ENCODE assay signal across 8 cellular contexts in the genomic region with DNA sequence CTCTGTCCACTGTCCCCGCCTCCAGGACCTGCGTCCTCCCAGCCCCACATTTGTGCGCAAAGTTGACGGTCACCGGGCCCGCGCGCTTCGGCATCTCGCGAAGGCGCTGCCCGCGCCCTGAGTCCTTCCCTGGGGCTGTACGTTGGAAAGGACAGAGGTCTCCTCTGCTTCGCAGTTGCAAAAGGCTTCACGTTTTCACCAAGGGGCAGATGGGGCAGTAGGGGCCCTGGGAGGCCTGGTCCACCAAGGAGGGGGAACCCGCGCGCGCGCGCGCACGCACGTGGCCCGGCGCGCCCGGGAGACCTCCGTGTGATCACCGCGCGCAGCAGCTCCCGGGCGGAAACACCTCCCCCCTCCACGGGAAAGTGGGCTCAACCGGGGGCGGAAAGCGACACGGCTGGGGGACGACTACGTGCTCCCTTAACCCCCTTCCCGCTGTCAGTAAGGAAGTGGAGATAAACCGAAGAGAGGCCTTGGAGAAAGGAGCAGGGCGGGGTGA. TPM values are rescaled to one million over a fixed set of nuclear protein-coding genes. Genes with fewer than 3 reads are reported as not detected.
A peak's percentile ranks its signal among the peaks of the same experiment; 100 is the strongest.
DNase-seq lines count a peak whose midpoint lies in the region; ATAC-seq, FAIRE-seq and TF ChIP-seq lines count a peak whose summit lies in the region.

No MANE protein-coding gene starts in this region.

- peaks cover 43 to 70% (median 46%) of the 10 kb centered on the region in 3 donors for H3K4me1 ChIP-seq in esophagus squamous epithelium

- no peak for TF ChIP-seq CTCF in esophagus squamous epithelium (IDR thresholded peaks at IDR 0.05)

- TF ChIP-seq POLR2A in GM12892 (IDR thresholded peaks at IDR 0.05; ENCODE audit: low read depth, low read length): no peak; the same call in 1 of the 2 replicates
- TF ChIP-seq POLR2A in esophagus squamous epithelium (IDR thresholded peaks at IDR 0.05): peak in 1 of 4 donors; percentile 20

- DNase-seq in GM12892 (ENCODE audit: insufficient read length) (peak; percentile 43), esophagus squamous epithelium (lab: John Stamatoyannopoulos, UW) (no peak), occipital lobe (lab: John Stamatoyannopoulos, UW) (peak; percentile 80), ureter (ENCODE audit: low spot score) (peak; percentile 65), G401 (ENCODE audit: low spot score) (no peak), NCI-H1417 treated with DMSO at 0.1 percent for 48 hours (lab: John Stamatoyannopoulos, UW) (no peak)
- DNase-seq in activated CD4-positive, alpha-beta T cell treated with anti-CD3 and anti-CD28 coated beads, Interleukin-2, amount 50 U/mL, for 48 hours: peak; percentile 55 to 66

- 3 to 5% methylated on average over 4 to 21 of the region's 46 CpGs for WGBS in esophagus squamous epithelium, 2 donors

- peak overlapping the region; percentile 90 to 98 (median 94) for H3K27ac ChIP-seq in esophagus squamous epithelium

- ATAC-seq in HG03280 (IDR thresholded peaks at IDR 0.05; ENCODE audit: unreplicated experiment): peak; percentile 0

- peak; percentile 78 for FAIRE-seq in GM12892 (lab: Jason Lieb, UNC)

- H3K4me3 ChIP-seq in esophagus squamous epithelium: peak overlapping the region; percentile 30 to 70 (median 51)

- in situ Hi-C loops in G401 (cut with HindIII; ENCODE audit: low sequenced_read_pairs): no loop called here

- intact Hi-C loops in esophagus squamous epithelium (cut with DNase I): loop anchor here (5.0 kb wide), 1 partner anchor 58 kb away; no protein-coding TSS in a partner anchor

- H3K27me3 ChIP-seq in esophagus squamous epithelium: no peaks in the 10 kb centered on the region

- H3K9me3 ChIP-seq in esophagus squamous epithelium: no peaks in the 10 kb centered on the region

- H3K36me3 ChIP-seq in esophagus squamous epithelium: no peaks in the 10 kb centered on the region

RNA-seq across cellular contexts. Expression of a gene that starts 21.9 kb away (rescaled TPM):
- not detected for polyA plus RNA-seq in GM12892 (2012; ENCODE audit: missing spikeins)
- total RNA-seq in esophagus squamous epithelium (not detected), occipital lobe (not detected), ureter (not detected)
- not detected in 2 replicates for total RNA-seq in G401 (2014; rRNA removed; shearing (Covaris generic))

Comparison
In these comparisons a context has a peak if more than half of its experiments do, and no peak if none do; other contexts are left out.
1. DNase-seq: peak in GM12892 (single experiment), activated CD4-positive, alpha-beta T cell treated with anti-CD3 and anti-CD28 coated beads, Interleukin-2, amount 50 U/mL, for 48 hours (2 of 2), occipital lobe (single experiment) and ureter (single experiment); none in esophagus squamous epithelium (single experiment), G401 (single experiment) and NCI-H1417 treated with DMSO at 0.1 percent for 48 hours (single experiment).